Comparison of ENCODE assay signal across 17 cellular contexts in genomic region chr5:36407396-36407795, GRCh38.
"Had no signal": no experiment of that assay in that cellular context is flagged by ENCODE, and none has a peak within 500 bp of the region (broad histone marks: within the 10 kb centered on the region; RNA-seq: fewer than 3 reads in every experiment).

No MANE protein-coding gene starts in this region.

- H3K4me3 ChIP-seq: adrenal gland, left ventricle myocardium inferior, mucosa of descending colon, skin epidermis had no signal

- H3K27ac Mint-ChIP-seq: activated CD4-positive, alpha-beta memory T cell treated with anti-CD3 and anti-CD28 coated beads, Interleukin-2, amount 10 ng/mL, durations not matched to agents 7 days and 5 days; activated naive CD4-positive, alpha-beta T cell treated with anti-CD3 and anti-CD28 coated beads, Interleukin-2, amount 10 ng/mL, durations not matched to agents 7 days and 5 days; activated T-cell treated with anti-CD3 and anti-CD28 coated beads, Interleukin-2, amount 50 U/mL, for 24 hours; naive thymus-derived CD8-positive, alpha-beta T cell; T-helper 17 cell had no signal

- H3K36me3 ChIP-seq: adrenal gland, brain microvascular endothelial cell, left ventricle myocardium inferior had no signal

- ATAC-seq: mucosa of descending colon; naive thymus-derived CD8-positive, alpha-beta T cell; T-helper 17 cell had no signal

- H3K4me1 Mint-ChIP-seq: activated CD4-positive, alpha-beta memory T cell treated with anti-CD3 and anti-CD28 coated beads, Interleukin-2, amount 10 ng/mL, durations not matched to agents 7 days and 5 days; activated naive CD4-positive, alpha-beta T cell treated with anti-CD3 and anti-CD28 coated beads, Interleukin-2, amount 10 ng/mL, durations not matched to agents 7 days and 5 days; T-helper 17 cell had no signal

- DNase-seq: activated CD4-positive, alpha-beta memory T cell treated with anti-CD3 and anti-CD28 coated beads, Interleukin-2, amount 10 ng/mL, durations not matched to agents 7 days and 5 days; activated CD4-positive, alpha-beta T cell treated with anti-CD3 and anti-CD28 coated beads for 4 hours; activated naive CD4-positive, alpha-beta T cell treated with anti-CD3 and anti-CD28 coated beads, Interleukin-2, amount 10 ng/mL, durations not matched to agents 7 days and 5 days; activated T-cell treated with anti-CD3 and anti-CD28 coated beads, Interleukin-2, amount 50 U/mL, for 24 hours; adrenal gland; brain microvascular endothelial cell; effector CD8-positive, alpha-beta T cell; hippocampal formation; kidney; left ventricle myocardium inferior; mucosa of descending colon; naive thymus-derived CD8-positive, alpha-beta T cell; stimulated activated CD4-positive, alpha-beta T cell treated with anti-CD3 and anti-CD28 coated beads, Interleukin-4, amount 100 ng/mL, for 24 hours; stimulated activated naive CD4-positive, alpha-beta T cell treated with Interleukin-2 at 50 U/mL for 16 hours; T-helper 17 cell; trophoblast cell had no signal

- H3K9me3 ChIP-seq: adrenal gland, mucosa of descending colon had no signal

- H3K27ac ChIP-seq: adrenal gland, brain microvascular endothelial cell, left ventricle myocardium inferior, skin epidermis had no signal

- H3K27me3 ChIP-seq: adrenal gland, brain microvascular endothelial cell had no signal

- H3K4me3 Mint-ChIP-seq: activated CD4-positive, alpha-beta memory T cell treated with anti-CD3 and anti-CD28 coated beads, Interleukin-2, amount 10 ng/mL, durations not matched to agents 7 days and 5 days; activated naive CD4-positive, alpha-beta T cell treated with anti-CD3 and anti-CD28 coated beads, Interleukin-2, amount 10 ng/mL, durations not matched to agents 7 days and 5 days; activated T-cell treated with anti-CD3 and anti-CD28 coated beads, Interleukin-2, amount 50 U/mL, for 24 hours; naive thymus-derived CD8-positive, alpha-beta T cell; T-helper 17 cell had no signal

- H3K9me3 Mint-ChIP-seq: activated CD4-positive, alpha-beta memory T cell treated with anti-CD3 and anti-CD28 coated beads, Interleukin-2, amount 10 ng/mL, durations not matched to agents 7 days and 5 days; activated naive CD4-positive, alpha-beta T cell treated with anti-CD3 and anti-CD28 coated beads, Interleukin-2, amount 10 ng/mL, durations not matched to agents 7 days and 5 days had no signal

- H3K36me3 Mint-ChIP-seq: activated naive CD4-positive, alpha-beta T cell treated with anti-CD3 and anti-CD28 coated beads, Interleukin-2, amount 10 ng/mL, durations not matched to agents 7 days and 5 days; naive thymus-derived CD8-positive, alpha-beta T cell had no signal

- H3K4me1 ChIP-seq: adrenal gland, left ventricle myocardium inferior had no signal
